In the genomic region with DNA sequence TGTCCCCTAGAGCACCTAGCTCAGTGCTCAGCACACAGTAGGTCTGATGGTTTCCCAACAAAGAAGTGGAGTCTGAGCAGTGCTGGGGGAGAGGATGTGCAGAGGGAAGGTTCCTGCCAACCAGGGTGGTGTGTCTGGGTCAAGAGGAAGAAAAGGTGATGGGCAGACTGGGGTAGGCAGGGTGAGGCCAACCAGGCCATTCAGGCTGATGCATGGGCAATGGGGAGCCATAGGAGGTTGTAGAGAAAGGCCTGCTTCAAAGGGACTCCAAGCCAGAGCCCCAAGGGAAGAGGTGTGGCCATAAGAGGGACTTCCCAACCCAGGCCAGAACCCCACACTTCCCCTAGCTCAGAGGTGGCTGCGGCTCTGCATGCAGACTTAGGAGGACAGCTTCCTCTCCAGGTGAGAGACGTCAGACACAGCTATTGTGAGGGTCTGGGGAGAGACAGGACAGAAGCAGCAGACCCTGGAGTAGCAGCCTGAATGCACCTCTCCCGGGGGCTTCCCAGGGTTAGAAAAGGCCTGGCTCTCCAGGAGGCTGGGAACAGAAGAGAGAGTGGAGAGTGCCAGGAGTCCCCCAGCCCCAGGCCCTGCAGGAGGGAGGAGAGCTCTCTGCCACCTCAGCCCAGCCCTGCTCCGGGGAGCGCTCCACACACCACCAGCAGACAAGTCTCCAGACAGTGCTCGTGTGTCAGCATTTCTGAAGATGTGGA, we compare ENCODE assay signal across 10 cellular contexts.
A peak's percentile ranks its signal among the peaks of the same experiment; 100 is the strongest.
DNase-seq lines count a peak whose midpoint lies in the region; ATAC-seq and TF ChIP-seq lines count a peak whose summit lies in the region.
"Had no signal": no experiment of that assay in that cellular context is flagged by ENCODE, and none has a peak within 500 bp of the region (broad histone marks: within the 10 kb centered on the region; RNA-seq: fewer than 3 reads in every experiment).

No MANE protein-coding gene starts in this region.

- WGBS in SK-N-SH (ENCODE audit: low lambda C conversion rate): 36% methylated on average over 4 of the region's 6 CpGs

- CTCF ChIA-PET in SK-N-SH (lab: Yijun Ruan, JAX): interaction anchor here (0.9 to 1.4 kb wide), 4 partner anchors 16 to 679 kb away, joined by 3 read pairs; no protein-coding TSS in a partner anchor

- no peaks in the 10 kb centered on the region for H3K9me2 ChIP-seq in SK-N-SH

- TF ChIP-seq RAD21 in SK-N-SH (IDR thresholded peaks at IDR 0.05; ENCODE audit: low read length): no peak

- ATAC-seq in SK-N-SH treated with all-trans-retinoic acid at 6 μM for 48 hours: peak; percentile 53; the same call in 2 of the 3 replicates
- peak; percentile 86 for ATAC-seq in GM19452 (IDR thresholded peaks at IDR 0.05; ENCODE audit: unreplicated experiment)
- ATAC-seq in HG03378 (IDR thresholded peaks at IDR 0.05; ENCODE audit: unreplicated experiment): peak; percentile 87
- ATAC-seq in effector memory CD8-positive, alpha-beta T cell (replicated peaks): peak; percentile 83

- no peak overlapping the region for H2AFZ ChIP-seq in SK-N-SH (ENCODE audit: low read depth)

- POLR2A ChIA-PET in SK-N-SH (lab: Yijun Ruan, JAX): no interaction called here

- no peak overlapping the region; a peak in 1 of 4 replicates for H3K27ac ChIP-seq in SK-N-SH (ENCODE audit: low read depth in 2 of 2, low read length in 1 of 2)
- H3K27ac ChIP-seq: prostate gland had no signal

- H3F3A ChIP-seq in SK-N-SH (replicated peaks; ENCODE audit: insufficient read depth): no peaks in the 10 kb centered on the region

- H3K4me1 ChIP-seq in SK-N-SH (ENCODE audit: control insufficient read depth in 1 of 2, insufficient read depth in 2 of 2, low read depth in 1 of 2, low read length in 1 of 2): peaks cover 0 to 42% of the 10 kb centered on the region in 2 experiments; a peak in 1 of 4 replicates
- H3K4me1 ChIP-seq: prostate gland had no signal

- TF ChIP-seq EP300 in SK-N-SH (IDR thresholded peaks at IDR 0.05; ENCODE audit: borderline replicate concordance in 1 of 2, low read depth in 1 of 2, low read length in 1 of 2): no peak

- no peak overlapping the region for H3K4me3 Mint-ChIP-seq in effector memory CD8-positive, alpha-beta T cell

- no peaks in the 10 kb centered on the region for H3K79me2 ChIP-seq in SK-N-SH (ENCODE audit: insufficient read depth)

- no peaks in the 10 kb centered on the region for H3K27me3 ChIP-seq in SK-N-SH (ENCODE audit: insufficient read depth)

- H3K27ac Mint-ChIP-seq in effector memory CD8-positive, alpha-beta T cell: peak overlapping the region in 1 of 2 donors; percentile 77

- peaks cover 0 to 7% of the 10 kb centered on the region in 2 donors for H3K27me3 Mint-ChIP-seq in effector memory CD8-positive, alpha-beta T cell

- H3K4me3 ChIP-seq in SK-N-SH (ENCODE audit: low read depth in 2 of 2, low read length in 1 of 2): no peak overlapping the region
- H3K4me3 ChIP-seq: prostate gland had no signal

- H4K20me1 ChIP-seq in SK-N-SH (ENCODE audit: insufficient read depth): no peaks in the 10 kb centered on the region

- TF ChIP-seq CTCF in SK-N-SH (IDR thresholded peaks at IDR 0.05): no peak

- no peaks in the 10 kb centered on the region for H3K9me3 Mint-ChIP-seq in effector memory CD8-positive, alpha-beta T cell

- DNase-seq in SK-N-SH (no peak), medulla oblongata (ENCODE audit: extremely low spot score) (no peak), AG08395 (ENCODE audit: low spot score) (no peak), nucleus accumbens (lab: John Stamatoyannopoulos, UW) (no peak)
- DNase-seq in effector memory CD8-positive, alpha-beta T cell: no peak
- DNase-seq: NCI-H187 treated with DMSO at 0.1 percent for 48 hours had no signal

- H3K9ac ChIP-seq in SK-N-SH: no peak overlapping the region

- no peak overlapping the region for H3K4me2 ChIP-seq in SK-N-SH

- H3K36me3 ChIP-seq in SK-N-SH (replicated peaks in 1 of 2; ENCODE audit: control insufficient read depth in 1 of 2, insufficient read depth in 2 of 2, low read length in 1 of 2): no peaks in the 10 kb centered on the region
- H3K36me3 ChIP-seq: prostate gland had no signal

- peaks cover 6 to 8% of the 10 kb centered on the region in 2 donors for H3K4me1 Mint-ChIP-seq in effector memory CD8-positive, alpha-beta T cell (ENCODE audit: low read depth in 2 of 2)

- H3K9me3 ChIP-seq in SK-N-SH: no peaks in the 10 kb centered on the region
- H3K9me3 ChIP-seq: prostate gland had no signal

- no peaks in the 10 kb centered on the region for H3K36me3 Mint-ChIP-seq in effector memory CD8-positive, alpha-beta T cell (ENCODE audit: insufficient read depth)

TF ChIP-seq in SK-N-SH treated with all-trans-retinoic acid at 6 μM for 48 hours, 23 proteins besides CTCF, POLR2A, EP300 and RAD21 (continues in another document):
- TF ChIP-seq TCF4 (CRISPR knock-in tag; IDR thresholded peaks at IDR 0.05; ENCODE audit: borderline replicate concordance): no peak
- TF ChIP-seq ARNTL (CRISPR knock-in tag; IDR thresholded peaks at IDR 0.05; ENCODE audit: borderline replicate concordance, low read depth): no peak
- no peak for TF ChIP-seq ZFP3 (CRISPR knock-in tag; IDR thresholded peaks at IDR 0.05)
- TF ChIP-seq, protein P1, sequence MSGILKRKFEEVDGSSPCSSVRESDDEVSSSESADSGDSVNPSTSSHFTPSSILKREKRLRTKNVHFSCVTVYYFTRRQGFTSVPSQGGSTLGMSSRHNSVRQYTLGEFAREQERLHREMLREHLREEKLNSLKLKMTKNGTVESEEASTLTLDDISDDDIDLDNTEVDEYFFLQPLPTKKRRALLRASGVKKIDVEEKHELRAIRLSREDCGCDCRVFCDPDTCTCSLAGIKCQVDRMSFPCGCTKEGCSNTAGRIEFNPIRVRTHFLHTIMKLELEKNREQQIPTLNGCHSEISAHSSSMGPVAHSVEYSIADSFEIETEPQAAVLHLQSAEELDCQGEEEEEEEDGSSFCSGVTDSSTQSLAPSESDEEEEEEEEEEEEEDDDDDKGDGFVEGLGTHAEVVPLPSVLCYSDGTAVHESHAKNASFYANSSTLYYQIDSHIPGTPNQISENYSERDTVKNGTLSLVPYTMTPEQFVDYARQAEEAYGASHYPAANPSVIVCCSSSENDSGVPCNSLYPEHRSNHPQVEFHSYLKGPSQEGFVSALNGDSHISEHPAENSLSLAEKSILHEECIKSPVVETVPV (CRISPR knock-in tag; IDR thresholded peaks at IDR 0.05): no peak
- TF ChIP-seq ESRRG (CRISPR knock-in tag; IDR thresholded peaks at IDR 0.05): no peak
- TF ChIP-seq RARB (CRISPR knock-in tag; IDR thresholded peaks at IDR 0.05): no peak

TF ChIP-seq in SK-N-SH, 30 proteins besides CTCF, POLR2A, EP300 and RAD21:
- TF ChIP-seq TCF12 (IDR thresholded peaks at IDR 0.05): no peak
- TF ChIP-seq RCOR1 (IDR thresholded peaks at IDR 0.05; ENCODE audit: low read length): no peak
- TF ChIP-seq, protein P2, sequence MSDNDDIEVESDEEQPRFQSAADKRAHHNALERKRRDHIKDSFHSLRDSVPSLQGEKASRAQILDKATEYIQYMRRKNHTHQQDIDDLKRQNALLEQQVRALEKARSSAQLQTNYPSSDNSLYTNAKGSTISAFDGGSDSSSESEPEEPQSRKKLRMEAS (IDR thresholded peaks at IDR 0.05; ENCODE audit: low read depth): no peak
- TF ChIP-seq CHD2 (IDR thresholded peaks at IDR 0.05; ENCODE audit: low read length, partially characterized antibody): no peak
- TF ChIP-seq GATA2 (CRISPR knock-in tag; IDR thresholded peaks at IDR 0.05): no peak
